Comparison of ENCODE assay signal across 23 cellular contexts in the genomic region with DNA sequence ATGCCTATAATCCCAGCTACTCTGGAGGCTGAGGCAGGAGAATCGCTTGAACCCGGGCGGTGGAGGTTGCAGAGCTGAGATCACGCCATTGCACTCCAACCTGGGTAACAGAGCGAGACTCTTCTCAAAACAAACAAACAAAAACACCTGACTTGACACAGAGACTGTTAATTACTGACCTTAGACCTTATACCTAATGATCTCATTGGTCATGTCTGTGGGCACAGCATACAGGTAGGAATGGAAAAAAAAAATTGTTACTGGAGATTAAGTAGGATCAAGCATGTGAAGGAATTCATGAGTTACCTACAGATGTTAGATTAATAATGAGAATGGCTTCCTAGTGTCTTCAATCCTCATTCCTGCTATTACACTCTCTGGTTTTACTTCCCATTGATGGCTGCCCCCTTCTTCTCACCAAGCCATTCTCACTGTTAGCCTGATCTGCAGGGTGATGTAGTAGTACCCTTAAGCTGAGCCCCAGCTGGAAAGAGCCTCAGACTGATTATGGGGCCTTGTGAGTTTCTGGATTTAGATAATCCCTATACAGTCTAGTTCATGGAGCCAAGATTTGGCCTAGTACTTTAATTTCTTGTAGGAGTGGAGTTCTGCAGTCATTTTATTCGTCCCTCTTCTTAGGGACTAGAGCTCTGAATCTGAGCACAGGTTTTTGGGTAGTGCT. TPM values are rescaled to one million over a fixed set of nuclear protein-coding genes. Genes with fewer than 3 reads are reported as not detected.
DNase-seq lines count a peak whose midpoint lies in the region; ATAC-seq, FAIRE-seq and TF ChIP-seq lines count a peak whose summit lies in the region.
"Had no signal": no experiment of that assay in that cellular context is flagged by ENCODE, and none has a peak within 500 bp of the region (broad histone marks: within the 10 kb centered on the region; RNA-seq: fewer than 3 reads in every experiment).

No MANE protein-coding gene starts in this region.

- H3K4me3 ChIP-seq in HEK293 (ENCODE audit: low read depth, low read length) (no peak overlapping the region), GM12878 (no peak overlapping the region)
- H3K4me3 ChIP-seq: PC-9 had no signal

- peaks cover 10% of the 10 kb centered on the region for H3K36me3 Mint-ChIP-seq in activated naive CD4-positive, alpha-beta T cell treated with anti-CD3 and anti-CD28 coated beads, Interleukin-2, amount 50 U/mL, for 24 hours
- peaks cover 57% of the 10 kb centered on the region for H3K36me3 Mint-ChIP-seq in nephron progenitor cell (ENCODE audit: low read depth)

- DNase-seq in activated naive CD4-positive, alpha-beta T cell treated with Interleukin-2 at 50 U/mL for 16 hours, result no peak
- no peak for DNase-seq in GM12878 (ENCODE audit: low read depth, low spot score)
- no peak for DNase-seq in nephron progenitor cell
- no peak for DNase-seq in nucleus accumbens (lab: John Stamatoyannopoulos, UW)
- no peak for DNase-seq in NCI-H1105 treated with DMSO at 0.1 percent for 48 hours (lab: John Stamatoyannopoulos, UW)
- no peak for DNase-seq in GM12892 (ENCODE audit: insufficient read length)
- DNase-seq: DMS 273 treated with DMSO at 0.1 percent for 48 hours, DMS79 treated with DMSO at 0.1 percent for 48 hours, Karpas-422, NCI-H1417, NCI-H187, NCI-H446, NCI-H69, PC-9, SIG-M5 had no signal

- H3K4me2 ChIP-seq in GM12878 (ENCODE audit: control insufficient read depth, insufficient read depth), result no peak overlapping the region
- H3K4me2 ChIP-seq: PC-9 had no signal

- H3K9me3 ChIP-seq in HEK293 (ENCODE audit: control insufficient read depth, insufficient read depth, low read depth, low read length), result no peaks in the 10 kb centered on the region
- H3K9me3 ChIP-seq in GM12878 (replicated peaks; ENCODE audit: control insufficient read depth, insufficient read depth, low read length), result no peaks in the 10 kb centered on the region

- no peak overlapping the region for H3K9ac ChIP-seq in GM12878 (ENCODE audit: control insufficient read depth, insufficient read depth, low read length)

- no peaks in the 10 kb centered on the region for H4K20me1 ChIP-seq in GM12878 (ENCODE audit: control insufficient read depth, insufficient read depth)

- H3K4me1 Mint-ChIP-seq in activated naive CD4-positive, alpha-beta T cell treated with anti-CD3 and anti-CD28 coated beads, Interleukin-2, amount 50 U/mL, for 24 hours, result peaks cover 22% of the 10 kb centered on the region
- H3K4me1 Mint-ChIP-seq in nephron progenitor cell, result no peaks in the 10 kb centered on the region
- H3K4me1 Mint-ChIP-seq: CD14-positive monocyte had no signal

- WGBS in GM12878 (ENCODE audit: insufficient coverage, insufficient replicate concordance, low lambda C conversion rate, missing lambda C conversion rate), result 90% methylated on average over 6 of the region's 6 CpGs

- TF ChIP-seq CTCF in HEK293 (tag by site-specific recombination; IDR thresholded peaks at IDR 0.05) (no peak), GM12878 (IDR thresholded peaks at IDR 0.05 in 2 of 3, conservative IDR thresholded peaks at IDR 0.05 in 1 of 3; ENCODE audit: control insufficient read depth in 2 of 3, extremely low read depth in 1 of 3, insufficient read depth in 1 of 3, low read depth in 3 of 3, low read length in 3 of 3) (no peak), nephron progenitor cell (IDR thresholded peaks at IDR 0.05) (no peak)

- RAD21 ChIA-PET in GM12878 (lab: Charles Lee; ENCODE audit: unreplicated experiment), result no interaction called here

- FAIRE-seq in GM12878 (lab: Jason Lieb, UNC) (no peak), GM12892 (lab: Jason Lieb, UNC) (no peak)
- FAIRE-seq: GM12891, H1 had no signal

- ATAC-seq in GM12878, result peak; percentile 30; the same call in 1 of the 3 replicates
- ATAC-seq: SK-N-SH treated with all-trans-retinoic acid at 6 μM for 48 hours had no signal

- intact Hi-C loops in GM12878 (cut with micrococcal nuclease; ENCODE audit: unreplicated experiment), result no loop called here

- H3K27me3 Mint-ChIP-seq in activated naive CD4-positive, alpha-beta T cell treated with anti-CD3 and anti-CD28 coated beads, Interleukin-2, amount 50 U/mL, for 24 hours, result no peaks in the 10 kb centered on the region
- H3K27me3 Mint-ChIP-seq in nephron progenitor cell (ENCODE audit: low read depth, poor library complexity), result no peaks in the 10 kb centered on the region
- H3K27me3 Mint-ChIP-seq: IgD-negative memory B cell had no signal

- H2AFZ ChIP-seq in GM12878 (ENCODE audit: control insufficient read depth, low read depth, low read length), result no peak overlapping the region
- H2AFZ ChIP-seq: PC-9 had no signal

- TF ChIP-seq EP300 in GM12878 (IDR thresholded peaks at IDR 0.05; ENCODE audit: borderline replicate concordance in 1 of 2, control insufficient read depth in 1 of 2, low read depth in 2 of 2, low read length in 2 of 2), result no peak

- H3K36me3 ChIP-seq in HEK293 (ENCODE audit: control insufficient read depth in 2 of 2, insufficient read depth in 1 of 2, low read length in 2 of 2), result peaks cover 38 to 62% of the 10 kb centered on the region in 2 experiments
- H3K36me3 ChIP-seq in GM12878 (ENCODE audit: control insufficient read depth in 2 of 2, insufficient read depth in 2 of 2, low read length in 1 of 2), result peaks cover 0 to 3% of the 10 kb centered on the region in 2 experiments; a peak in 2 of 4 replicates

- H3K4me3 Mint-ChIP-seq in activated naive CD4-positive, alpha-beta T cell treated with anti-CD3 and anti-CD28 coated beads, Interleukin-2, amount 50 U/mL, for 24 hours, result no peak overlapping the region
- no peak overlapping the region for H3K4me3 Mint-ChIP-seq in nephron progenitor cell
- H3K4me3 Mint-ChIP-seq: CD14-positive monocyte, IgD-negative memory B cell had no signal

- peak overlapping the region; percentile 38 for H3K27ac Mint-ChIP-seq in activated naive CD4-positive, alpha-beta T cell treated with anti-CD3 and anti-CD28 coated beads, Interleukin-2, amount 50 U/mL, for 24 hours
- H3K27ac Mint-ChIP-seq in nephron progenitor cell, result peak overlapping the region; percentile 64

- no peaks in the 10 kb centered on the region for H3K4me1 ChIP-seq in HEK293 (ENCODE audit: control insufficient read depth, insufficient read depth, low read length)
- no peaks in the 10 kb centered on the region for H3K4me1 ChIP-seq in GM12878 (ENCODE audit: control insufficient read depth, insufficient read depth, low read length)

- in situ Hi-C loops in GM12878 (cut with MboI), result no loop called here

- no TSS peak for BruUV-seq in GM12878 (replicated peaks; lab: Mats Ljungman, UMichigan)

- no peaks in the 10 kb centered on the region for H3K9me3 Mint-ChIP-seq in activated naive CD4-positive, alpha-beta T cell treated with anti-CD3 and anti-CD28 coated beads, Interleukin-2, amount 50 U/mL, for 24 hours
- peaks cover 12% of the 10 kb centered on the region for H3K9me3 Mint-ChIP-seq in nephron progenitor cell
- H3K9me3 Mint-ChIP-seq: CD14-positive monocyte, IgD-negative memory B cell had no signal

- no peaks in the 10 kb centered on the region for H3K27me3 ChIP-seq in GM12878 (replicated peaks in 1 of 2; ENCODE audit: control insufficient read depth in 2 of 2, insufficient read depth in 2 of 2, low read length in 1 of 2)

- TF ChIP-seq POLR2A in GM12878 (IDR thresholded peaks at IDR 0.05; ENCODE audit: low read depth, low read length) (no peak), GM12892 (IDR thresholded peaks at IDR 0.05; ENCODE audit: low read depth, low read length) (no peak)

- TF ChIP-seq RAD21 in GM12878 (IDR thresholded peaks at IDR 0.05; ENCODE audit: insufficient read depth, low read depth, low read length), result no peak

- CTCF ChIA-PET in HEK293 (lab: Yijun Ruan, JAX) (interaction anchor here (0.5 to 4.9 kb wide), 3 partner anchors 12 to 138 kb away, joined by 4 to 21 read pairs (median 4); no protein-coding TSS in a partner anchor), GM12878 (lab: Yijun Ruan, JAX) (interaction anchor here (0.5 to 1.4 kb wide), 3 partner anchors 39 to 41 kb away, joined by 4 read pairs; no protein-coding TSS in a partner anchor)

- no peaks in the 10 kb centered on the region for H3K79me2 ChIP-seq in GM12878 (ENCODE audit: control insufficient read depth, insufficient read depth, low read length)

- SMC1A ChIA-PET in GM12878 (lab: Charles Lee; ENCODE audit: uncharacterized antibody, unreplicated experiment), result interaction anchor here (1.1 to 1.3 kb wide), 2 partner anchors 13 to 118 kb away, joined by 4 to 5 read pairs; no protein-coding TSS in a partner anchor

- H3K27ac ChIP-seq in HEK293 (ENCODE audit: extremely low read depth, low read depth, low read length) (peak overlapping the region; percentile 43), GM12878 (ENCODE audit: control insufficient read depth, insufficient read depth) (no peak overlapping the region)
- H3K27ac ChIP-seq: PC-9, RWPE1 had no signal

- POLR2A ChIA-PET in HEK293 (lab: Yijun Ruan, JAX) (interaction anchor here (1.1 kb wide), 1 partner anchor 9 kb away, joined by 4 read pairs; a partner anchor contains a TSS), GM12878 (lab: Charles Lee) (interaction anchor here (0.6 to 1.5 kb wide), 3 partner anchors 9 to 658 kb away, joined by 3 to 6 read pairs (median 5); a partner anchor contains a TSS)

RNA-seq across cellular contexts. Expression of a gene that starts 8.8 kb away (rescaled TPM):
- total RNA-seq in GM12878 (2013; cell fraction: nucleolus; rRNA removed), result 47.6 and 50.0 TPM in 2 replicates
- 25.3 and 26.1 TPM in 2 replicates for total RNA-seq in GM12878 (2014; rRNA removed)
- 32.7 and 34.0 TPM in 2 replicates for total RNA-seq in GM12878 (2014; rRNA removed; fragmentation: Illumina TruSeq; extraction: Trizol)
- 19.7 and 22.7 TPM in 2 replicates for total RNA-seq in GM12878 (2021)
- 9.9 TPM for polyA plus RNA-seq in GM12878 (2011; ENCODE audit: low read depth)
- polyA plus RNA-seq in GM12878 (2011; rRNA removed), result 30.6 and 36.6 TPM in 2 replicates
- 12.9 and 16.2 TPM in 2 replicates for polyA plus RNA-seq in GM12878 (2011; cell fraction: cytosol; rRNA removed)
- 20.5 and 24.0 TPM in 2 replicates for polyA plus RNA-seq in GM12878 (2011; cell fraction: nucleus; rRNA removed)
- 20.4 and 21.4 TPM in 2 replicates for polyA plus RNA-seq in GM12878 (2012)
- polyA plus RNA-seq in GM12878 (2014; fragmentation: Illumina TruSeq; extraction: Trizol), result 31.0 and 46.5 TPM in 2 replicates
- polyA plus RNA-seq in GM12878 (2014; fragmentation: Nextera tagmentation; extraction: Ambion mirVana), result 10 to 100 TPM; 22.7 to 27.8 TPM
- 24.2 and 26.3 TPM in 2 replicates for polyA plus RNA-seq in GM12878 (2014; rRNA removed)
- 10 to 100 TPM; 39.3 to 48.7 TPM for polyA plus RNA-seq in GM12878 (2016; fragmentation: Nextera tagmentation; extraction: Ambion mirVana)
- 14.7 and 18.5 TPM in 2 replicates for polyA minus RNA-seq in GM12878 (2011; rRNA and poly(A)+ RNA removed)
- 6.9 and 10.0 TPM in 2 replicates for polyA minus RNA-seq in GM12878 (2011; cell fraction: cytosol; rRNA and poly(A)+ RNA removed)
- 10.0 and 21.5 TPM in 2 replicates for polyA minus RNA-seq in GM12878 (2011; cell fraction: nucleus; rRNA and poly(A)+ RNA removed)
- polyA plus RNA-seq in GM12892 (2012; ENCODE audit: missing spikeins), result 27.6 TPM

RNA-seq across cellular contexts. Expression of a gene that starts 47.7 kb away (rescaled TPM):
- total RNA-seq in GM12878 (2013; cell fraction: nucleolus; rRNA removed), result 8.5 and 8.7 TPM in 2 replicates
- total RNA-seq in GM12878 (2014; rRNA removed), result 14.2 and 15.1 TPM in 2 replicates
- total RNA-seq in GM12878 (2014; rRNA removed; fragmentation: Illumina TruSeq; extraction: Trizol), result 15.7 TPM in 2 replicates
- total RNA-seq in GM12878 (2021), result 19.6 and 21.3 TPM in 2 replicates
- polyA plus RNA-seq in GM12878 (2011; ENCODE audit: low read depth), result 6.9 TPM
- 33.5 and 48.5 TPM in 2 replicates for polyA plus RNA-seq in GM12878 (2011; rRNA removed)
- polyA plus RNA-seq in GM12878 (2011; cell fraction: cytosol; rRNA removed), result 16.9 and 20.6 TPM in 2 replicates
- 8.9 and 9.6 TPM in 2 replicates for polyA plus RNA-seq in GM12878 (2011; cell fraction: nucleus; rRNA removed)
- 10.3 and 16.9 TPM in 2 replicates for polyA plus RNA-seq in GM12878 (2012)
- 23.3 and 24.7 TPM in 2 replicates for polyA plus RNA-seq in GM12878 (2014; fragmentation: Illumina TruSeq; extraction: Trizol)
- polyA plus RNA-seq in GM12878 (2014; fragmentation: Nextera tagmentation; extraction: Ambion mirVana), result 10 to 100 TPM; 28.9 to 36.0 TPM
- polyA plus RNA-seq in GM12878 (2014; rRNA removed), result 17.3 and 19.4 TPM in 2 replicates
- polyA plus RNA-seq in GM12878 (2016; fragmentation: Nextera tagmentation; extraction: Ambion mirVana), result 10 to 100 TPM; 25.8 to 29.2 TPM
- polyA minus RNA-seq in GM12878 (2011; rRNA and poly(A)+ RNA removed), result 18.0 and 20.7 TPM in 2 replicates
- polyA minus RNA-seq in GM12878 (2011; cell fraction: cytosol; rRNA and poly(A)+ RNA removed), result 8.4 and 11.1 TPM in 2 replicates
- 2.7 and 3.1 TPM in 2 replicates for polyA minus RNA-seq in GM12878 (2011; cell fraction: nucleus; rRNA and poly(A)+ RNA removed)
- polyA plus RNA-seq in GM12892 (2012; ENCODE audit: missing spikeins), result 18.1 TPM

RNA-seq across cellular contexts. Expression of a gene that starts 48.1 kb away (rescaled TPM):
- total RNA-seq in GM12878 (2013; cell fraction: nucleolus; rRNA removed), result 205 and 208 TPM in 2 replicates
- total RNA-seq in GM12878 (2014; rRNA removed) (30.8 and 32.3 TPM in 2 replicates), GM12878 (2014; rRNA removed; fragmentation: Illumina TruSeq; extraction: Trizol) (39.1 and 40.7 TPM in 2 replicates), GM12878 (2021) (25.2 and 29.9 TPM in 2 replicates)
- 14.4 TPM for polyA plus RNA-seq in GM12878 (2011; ENCODE audit: low read depth)
- polyA plus RNA-seq in GM12878 (2011; rRNA removed) (20.8 and 38.1 TPM in 2 replicates), GM12878 (2014; fragmentation: Illumina TruSeq; extraction: Trizol) (26.1 and 37.4 TPM in 2 replicates), GM12878 (2014; fragmentation: Nextera tagmentation; extraction: Ambion mirVana) (10 to 100 TPM; 13.6 to 19.1 TPM), GM12878 (2014; rRNA removed) (16.1 and 16.9 TPM in 2 replicates), GM12878 (2016; fragmentation: Nextera tagmentation; extraction: Ambion mirVana) (10 to 100 TPM; 31.7 to 33.1 TPM)
- polyA plus RNA-seq in GM12878 (2011; cell fraction: cytosol; rRNA removed), result 6.9 and 7.6 TPM in 2 replicates
- polyA plus RNA-seq in GM12878 (2011; cell fraction: nucleus; rRNA removed), result 27.7 and 28.1 TPM in 2 replicates
- 18.1 and 21.5 TPM in 2 replicates for polyA plus RNA-seq in GM12878 (2012)
- polyA minus RNA-seq in GM12878 (2011; rRNA and poly(A)+ RNA removed), result 30.9 and 49.3 TPM in 2 replicates
- polyA minus RNA-seq in GM12878 (2011; cell fraction: cytosol; rRNA and poly(A)+ RNA removed), result 10.4 and 12.1 TPM in 2 replicates
- 34.6 and 72.5 TPM in 2 replicates for polyA minus RNA-seq in GM12878 (2011; cell fraction: nucleus; rRNA and poly(A)+ RNA removed)
- 25.0 TPM for polyA plus RNA-seq in GM12892 (2012; ENCODE audit: missing spikeins)
